Comparison of ENCODE assay signal across 8 cellular contexts in genomic region chr7:149239345-149240143, GRCh38. TPM values are rescaled to one million over a fixed set of nuclear protein-coding genes. Genes with fewer than 3 reads are reported as not detected.
DNase-seq lines count a peak whose midpoint lies in the region; ATAC-seq and TF ChIP-seq lines count a peak whose summit lies in the region.

Gene ZNF212 (plus strand): TSS chr7:149239651. CDS start chr7:149239779, 128 bp downstream.

- WGBS in tibial nerve, 2 donors: 1% methylated on average over 53 to 64 of the region's 64 CpGs

- peak within 1 kb of the TSS; percentile 66 for H2AFZ ChIP-seq in parathyroid adenoma

- no peaks in the 10 kb centered on the region for H3K27me3 ChIP-seq in parathyroid adenoma (ENCODE audit: control insufficient read depth, insufficient read depth, low read length)
- H3K27me3 ChIP-seq in tibial nerve: no peaks in the 10 kb centered on the region

- H3K9me3 ChIP-seq in parathyroid adenoma (ENCODE audit: control insufficient read depth, low read length): no peaks in the 10 kb centered on the region
- peaks cover 0 to 6% (median 0%) of the 10 kb centered on the region in 4 donors for H3K9me3 ChIP-seq in tibial nerve

- peak within 1 kb of the TSS; percentile 63 for H3K4me2 ChIP-seq in parathyroid adenoma (ENCODE audit: low read length)

- ATAC-seq in HG02610 (IDR thresholded peaks at IDR 0.05; ENCODE audit: unreplicated experiment) (peak; percentile 99), SK-N-SH treated with all-trans-retinoic acid at 6 μM for 48 hours (peak; percentile 100), Right ventricle myocardium inferior (peak; percentile 100)

- H3K27ac Mint-ChIP-seq in activated naive CD4-positive, alpha-beta T cell treated with anti-CD3 and anti-CD28 coated beads, Interleukin-2, amount 50 U/mL, for 24 hours: peak within 1 kb of the TSS; percentile 93

- no peaks in the 10 kb centered on the region for H3K27me3 Mint-ChIP-seq in activated naive CD4-positive, alpha-beta T cell treated with anti-CD3 and anti-CD28 coated beads, Interleukin-2, amount 50 U/mL, for 24 hours

- H3K79me2 ChIP-seq in parathyroid adenoma: peaks cover 30% of the 10 kb centered on the region

- peaks cover 37% of the 10 kb centered on the region for H3K4me1 Mint-ChIP-seq in activated naive CD4-positive, alpha-beta T cell treated with anti-CD3 and anti-CD28 coated beads, Interleukin-2, amount 50 U/mL, for 24 hours

- H3K4me3 ChIP-seq in GM12864 (ENCODE audit: low read depth, low read length) (peak within 1 kb of the TSS; percentile 80), parathyroid adenoma (ENCODE audit: low read depth, low read length) (peak within 1 kb of the TSS; percentile 89), tibial nerve (peak within 1 kb of the TSS; percentile 75 to 97 (median 89))

- peak within 1 kb of the TSS; percentile 31 for H3K9ac ChIP-seq in parathyroid adenoma

- H3K4me3 Mint-ChIP-seq in activated naive CD4-positive, alpha-beta T cell treated with anti-CD3 and anti-CD28 coated beads, Interleukin-2, amount 50 U/mL, for 24 hours: peak within 1 kb of the TSS; percentile 92

- peaks cover 7% of the 10 kb centered on the region for H3K36me3 Mint-ChIP-seq in activated naive CD4-positive, alpha-beta T cell treated with anti-CD3 and anti-CD28 coated beads, Interleukin-2, amount 50 U/mL, for 24 hours

- intact Hi-C loops in Right ventricle myocardium inferior (cut with DNase I): loop anchor here (5.0 kb wide), 1 partner anchor 42 kb away; the partner anchor contains the start of gene ZNF282

- no peaks in the 10 kb centered on the region for H3K36me3 ChIP-seq in parathyroid adenoma (ENCODE audit: control insufficient read depth, insufficient read depth, low read length)
- no peaks in the 10 kb centered on the region for H3K36me3 ChIP-seq in tibial nerve

- TF ChIP-seq CTCF in GM12864 (IDR thresholded peaks at IDR 0.05; ENCODE audit: low read depth, low read length, missing control alignments) (peak; percentile 83), parathyroid adenoma (IDR thresholded peaks at IDR 0.05) (peak; percentile 87), tibial nerve (IDR thresholded peaks at IDR 0.05) (peak; percentile 80 to 96 (median 87))

- no peaks in the 10 kb centered on the region for H3K9me3 Mint-ChIP-seq in activated naive CD4-positive, alpha-beta T cell treated with anti-CD3 and anti-CD28 coated beads, Interleukin-2, amount 50 U/mL, for 24 hours

- TF ChIP-seq EP300 in tibial nerve (IDR thresholded peaks at IDR 0.05): peak; percentile 64 to 89

- peak; percentile 66 for DNase-seq in GM12864 (ENCODE audit: low read depth)
- DNase-seq in NCI-H1092 treated with DMSO at 0.1 percent for 48 hours (lab: John Stamatoyannopoulos, UW): peak; percentile 90
- DNase-seq in Right ventricle myocardium inferior (ENCODE audit: missing footprints): peak; percentile 96
- peak; percentile 79 to 86 for DNase-seq in tibial nerve (ENCODE audit: low spot score in 2 of 2)

- H3K4me1 ChIP-seq in parathyroid adenoma (peaks cover 2% of the 10 kb centered on the region), tibial nerve (peaks cover 5 to 34% (median 19%) of the 10 kb centered on the region in 4 donors)

- TF ChIP-seq POLR2A in tibial nerve (IDR thresholded peaks at IDR 0.05): peak in 1 of 2 donors; percentile 49

- H3K27ac ChIP-seq in parathyroid adenoma: peak within 1 kb of the TSS; percentile 22
- peak within 1 kb of the TSS; percentile 43 to 82 (median 78) for H3K27ac ChIP-seq in tibial nerve

TF ChIP-seq in SK-N-SH treated with all-trans-retinoic acid at 6 μM for 48 hours, 23 proteins besides CTCF, POLR2A, EP300 and RAD21:
- TF ChIP-seq CSRNP3 (CRISPR knock-in tag; IDR thresholded peaks at IDR 0.05) (no peak), OSR1 (CRISPR knock-in tag; IDR thresholded peaks at IDR 0.05) (no peak), CREB5 (CRISPR knock-in tag; IDR thresholded peaks at IDR 0.05; ENCODE audit: low read depth) (no peak), ZNF8 (CRISPR knock-in tag; IDR thresholded peaks at IDR 0.05) (no peak), TOX (CRISPR knock-in tag; IDR thresholded peaks at IDR 0.05; ENCODE audit: borderline replicate concordance) (no peak), TCF4 (CRISPR knock-in tag; IDR thresholded peaks at IDR 0.05; ENCODE audit: borderline replicate concordance) (no peak), TSHZ2 (CRISPR knock-in tag; IDR thresholded peaks at IDR 0.05) (no peak), ZNF565 (CRISPR knock-in tag; conservative IDR thresholded peaks at IDR 0.05; ENCODE audit: low read depth) (no peak), ESRRG (CRISPR knock-in tag; IDR thresholded peaks at IDR 0.05) (no peak), POU6F1 (CRISPR knock-in tag; IDR thresholded peaks at IDR 0.05; ENCODE audit: borderline replicate concordance, low read depth) (0 out of 2 replicates have a peak, but pooled peaks have one; percentile 65), ZFP3 (CRISPR knock-in tag; IDR thresholded peaks at IDR 0.05) (0 out of 2 replicates have a peak, but pooled peaks have one; percentile 51), ZNF70 (CRISPR knock-in tag; IDR thresholded peaks at IDR 0.05) (no peak)

RNA-seq across cellular contexts. Expression of gene ZNF212, which starts in this region (rescaled TPM):
- 4.8 TPM for total RNA-seq in Right ventricle myocardium inferior
- 10 to 100 TPM in 2 of 4 donors, 1 to 10 TPM in 2; 8.4 to 12.6 (median 10.5) TPM for total RNA-seq in tibial nerve

Comparison
In these comparisons a context has a peak if more than half of its experiments do, and no peak if none do; other contexts are left out.
1. Peak in every context shown above with its lines: DNase-seq, ATAC-seq, H3K4me3 ChIP-seq and H3K27ac ChIP-seq.